Comparison of ENCODE assay signal across 12 cellular contexts in genomic region chr18:9113468-9114149, GRCh38. TPM values are rescaled to one million over a fixed set of nuclear protein-coding genes. Genes with fewer than 3 reads are reported as not detected.
A peak's percentile ranks its signal among the peaks of the same experiment; 100 is the strongest.
DNase-seq lines count a peak whose midpoint lies in the region; ATAC-seq, FAIRE-seq and TF ChIP-seq lines count a peak whose summit lies in the region.
"Had no signal": no experiment of that assay in that cellular context is flagged by ENCODE, and none has a peak within 500 bp of the region (broad histone marks: within the 10 kb centered on the region; RNA-seq: fewer than 3 reads in every experiment).

No MANE protein-coding gene starts in this region.

- H3K27ac Mint-ChIP-seq in T-helper 2 cell treated with Interferon-gamma antibody and Interleukin-4, amounts not matched to agents 5 μg/mL and 100 μg/mL, for 36 hours, result peak overlapping the region; percentile 77
- peak overlapping the region; percentile 59 for H3K27ac Mint-ChIP-seq in endothelial cell (ENCODE audit: unreplicated experiment)

- H3K27me3 Mint-ChIP-seq in T-helper 2 cell treated with Interferon-gamma antibody and Interleukin-4, amounts not matched to agents 5 μg/mL and 100 μg/mL, for 36 hours (ENCODE audit: low read depth), result no peaks in the 10 kb centered on the region
- no peaks in the 10 kb centered on the region for H3K27me3 Mint-ChIP-seq in endothelial cell (ENCODE audit: unreplicated experiment)

- no peaks in the 10 kb centered on the region for H3K9me2 ChIP-seq in PC-9 (ENCODE audit: insufficient read depth)

- BruUV-seq in PC-9 (replicated peaks; lab: Mats Ljungman, UMichigan), result no TSS peak

- no peak overlapping the region for H3K4me3 ChIP-seq in PC-9
- no peak overlapping the region for H3K4me3 ChIP-seq in small intestine (ENCODE audit: low read depth in 1 of 2, low read length in 2 of 2)
- H3K4me3 ChIP-seq: A549 had no signal

- no peaks in the 10 kb centered on the region for H3K9me3 ChIP-seq in PC-9 (ENCODE audit: insufficient read depth, low read depth)
- H3K9me3 ChIP-seq in small intestine (ENCODE audit: control insufficient read depth, low read depth), result no peaks in the 10 kb centered on the region
- H3K9me3 ChIP-seq: A549 had no signal

- 36 to 57% (median 54%) methylated on average over 7 of the region's 7 CpGs for WGBS in small intestine, 3 donors

- H3K4me3 Mint-ChIP-seq in T-helper 2 cell treated with Interferon-gamma antibody and Interleukin-4, amounts not matched to agents 5 μg/mL and 100 μg/mL, for 36 hours, result peak overlapping the region; percentile 36
- no peak overlapping the region for H3K4me3 Mint-ChIP-seq in endothelial cell (ENCODE audit: unreplicated experiment)

- DNase-seq in T-helper 2 cell treated with Interferon-gamma antibody and Interleukin-4, amounts not matched to agents 5 μg/mL and 100 μg/mL, for 36 hours (ENCODE audit: low spot score), result no peak
- no peak for DNase-seq in T-helper 2 cell
- DNase-seq in PC-9, result no peak
- DNase-seq in endothelial cell (ENCODE audit: low spot score), result no peak
- DNase-seq in small intestine, result no peak
- DNase-seq in SHP77 (lab: John Stamatoyannopoulos, UW), result no peak
- no peak for DNase-seq in NCI-H526 (lab: John Stamatoyannopoulos, UW)
- DNase-seq: activated gamma-delta T cell, NCI-H2171 had no signal

- H3K9me3 Mint-ChIP-seq in T-helper 2 cell treated with Interferon-gamma antibody and Interleukin-4, amounts not matched to agents 5 μg/mL and 100 μg/mL, for 36 hours, result no peaks in the 10 kb centered on the region
- H3K9me3 Mint-ChIP-seq in endothelial cell (ENCODE audit: unreplicated experiment), result no peaks in the 10 kb centered on the region

- H3K27ac ChIP-seq in PC-9, result peak overlapping the region; percentile 2; the same call in 1 of the 2 replicates
- peak overlapping the region; percentile 30 to 54 for H3K27ac ChIP-seq in small intestine (ENCODE audit: low read depth in 1 of 2, low read length in 1 of 2)
- H3K27ac ChIP-seq: A549 had no signal

- no peak overlapping the region for H2AFZ ChIP-seq in PC-9

- H3K36me3 ChIP-seq in PC-9 (ENCODE audit: low read depth) (0 out of 2 replicates have a peak, but pooled peaks cover 3% of the 10 kb centered on the region), small intestine (ENCODE audit: control insufficient read depth in 2 of 2, insufficient read depth in 2 of 2, low read length in 2 of 2) (no peaks in the 10 kb centered on the region)

- intact Hi-C loops in PC-9 (cut with micrococcal nuclease; ENCODE audit: unreplicated experiment), result no loop called here

- ATAC-seq in HG03457 (IDR thresholded peaks at IDR 0.05; ENCODE audit: unreplicated experiment), result no peak
- ATAC-seq: A549 had no signal

- peaks cover 73% of the 10 kb centered on the region for H3K4me1 Mint-ChIP-seq in T-helper 2 cell treated with Interferon-gamma antibody and Interleukin-4, amounts not matched to agents 5 μg/mL and 100 μg/mL, for 36 hours (ENCODE audit: low read depth)
- peaks cover 4% of the 10 kb centered on the region for H3K4me1 Mint-ChIP-seq in endothelial cell (ENCODE audit: unreplicated experiment)

- peaks cover 57% of the 10 kb centered on the region for H4K20me1 ChIP-seq in PC-9 (ENCODE audit: insufficient read depth)

- H3K36me3 Mint-ChIP-seq in T-helper 2 cell treated with Interferon-gamma antibody and Interleukin-4, amounts not matched to agents 5 μg/mL and 100 μg/mL, for 36 hours (ENCODE audit: low read depth), result peaks cover 58% of the 10 kb centered on the region
- H3K36me3 Mint-ChIP-seq in endothelial cell (ENCODE audit: low read depth, unreplicated experiment), result peaks cover 6% of the 10 kb centered on the region

- H3K4me1 ChIP-seq in PC-9 (replicated peaks; ENCODE audit: insufficient read depth) (peaks cover 29% of the 10 kb centered on the region), small intestine (ENCODE audit: control insufficient read depth in 2 of 2, insufficient read depth in 1 of 2, low read depth in 1 of 2, low read length in 1 of 2) (peaks cover 2 to 24% of the 10 kb centered on the region in 2 donors)

- H3K27me3 ChIP-seq in PC-9 (ENCODE audit: insufficient read depth, low read depth) (no peaks in the 10 kb centered on the region), small intestine (ENCODE audit: control insufficient read depth in 2 of 2, insufficient read depth in 2 of 2, low read length in 2 of 2) (no peaks in the 10 kb centered on the region)

- no peak for TF ChIP-seq CTCF in PC-9 (conservative IDR thresholded peaks at IDR 0.05)
- no peak for TF ChIP-seq CTCF in endothelial cell (IDR thresholded peaks at IDR 0.05; ENCODE audit: unreplicated experiment)

- H3K79me2 ChIP-seq in PC-9 (ENCODE audit: low read depth), result peaks cover 98% of the 10 kb centered on the region

- CTCF ChIA-PET in PC-9 (lab: Charles Lee), result no interaction called here

- H3K4me2 ChIP-seq in PC-9, result no peak overlapping the region
- H3K4me2 ChIP-seq: A549 had no signal

- H3F3A ChIP-seq in PC-9 (ENCODE audit: insufficient read depth, low read depth), result peaks cover 27% of the 10 kb centered on the region

- FAIRE-seq in small intestine (lab: Jason Lieb, UNC), result no peak
- FAIRE-seq: A549, endothelial cell of umbilical vein had no signal

- POLR2A ChIA-PET in PC-9 (lab: Charles Lee; ENCODE audit: unreplicated experiment), result interaction anchor here (0.6 kb wide), 1 partner anchor 97 kb away, joined by 18 read pairs; no protein-coding TSS in a partner anchor

RNA-seq across cellular contexts. Expression of gene NDUFV2, which starts 11.1 kb away (rescaled TPM):
- total RNA-seq in PC-9 (2021), result 182 and 215 TPM in 2 replicates
- 102 TPM for total RNA-seq in endothelial cell (ENCODE audit: unreplicated experiment)
- polyA plus RNA-seq in small intestine, result 100 to 1,000 TPM; 175 to 300 (median 241) TPM

RNA-seq across cellular contexts. Expression of gene ANKRD12, which starts 23.0 kb away (rescaled TPM):
- total RNA-seq in PC-9 (2021) (26.9 and 31.6 TPM in 2 replicates), endothelial cell (ENCODE audit: unreplicated experiment) (32.9 TPM)
- 10 to 100 TPM in 2 of 3 donors, 1 to 10 TPM in 1; 7.5 to 22.2 (median 21.2) TPM for polyA plus RNA-seq in small intestine
